In genomic region chr6:98821739-98822405, GRCh38 we compare ENCODE assay signal across 17 cellular contexts. TPM values are rescaled to one million over a fixed set of nuclear protein-coding genes. Genes with fewer than 3 reads are reported as not detected.
A peak's percentile ranks its signal among the peaks of the same experiment; 100 is the strongest.
DNase-seq lines count a peak whose midpoint lies in the region; ATAC-seq and TF ChIP-seq lines count a peak whose summit lies in the region.
"Had no signal": no experiment of that assay in that cellular context is flagged by ENCODE, and none has a peak within 500 bp of the region (broad histone marks: within the 10 kb centered on the region; RNA-seq: fewer than 3 reads in every experiment).

No MANE protein-coding gene starts in this region.

- H3K4me1 Mint-ChIP-seq in neural crest cell (peaks cover 33% of the 10 kb centered on the region), neural progenitor cell (peaks cover 28% of the 10 kb centered on the region)

- ATAC-seq in omental fat pad (ENCODE audit: low FRiP score) (no peak), GM18873 (IDR thresholded peaks at IDR 0.05; ENCODE audit: low FRiP score, unreplicated experiment) (no peak)
- ATAC-seq: CD8-positive, alpha-beta T cell had no signal

- H3K4me2 ChIP-seq in neural progenitor cell = no peak overlapping the region

- no peaks in the 10 kb centered on the region for H3K36me3 ChIP-seq in neural progenitor cell

- no peak overlapping the region for H2AFZ ChIP-seq in neural progenitor cell (replicated peaks)

- DNase-seq in M059J (ENCODE audit: low read depth) (peak; percentile 55), astrocyte of the hippocampus (ENCODE audit: low read depth, low spot score) (peak; percentile 22), neural crest cell (ENCODE audit: low read depth, low spot score) (no peak), neural progenitor cell (ENCODE audit: low spot score) (no peak), NCI-H2171 treated with DMSO at 0.1 percent for 48 hours (lab: John Stamatoyannopoulos, UW) (no peak), omental fat pad (ENCODE audit: low spot score) (no peak)
- DNase-seq: CD8-positive, alpha-beta T cell; COR-L47; DMS153; DMS79 treated with DMSO at 0.1 percent for 48 hours; EL; HCEC 1CT; HFFc6; IMR-90 had no signal

- no peaks in the 10 kb centered on the region for H3K9me3 ChIP-seq in neural progenitor cell (ENCODE audit: low read depth)

- no peaks in the 10 kb centered on the region for H3K79me2 ChIP-seq in neural progenitor cell (ENCODE audit: low read depth)

- H3K4me3 ChIP-seq in neural progenitor cell = no peak overlapping the region

- peaks cover 26% of the 10 kb centered on the region for H3F3A ChIP-seq in neural progenitor cell (ENCODE audit: low read depth)

- H3K27ac ChIP-seq in neural progenitor cell = no peak overlapping the region
- H3K27ac ChIP-seq: HL-60 had no signal

- H3K4me3 Mint-ChIP-seq in neural crest cell = peak overlapping the region; percentile 38
- no peak overlapping the region for H3K4me3 Mint-ChIP-seq in neural progenitor cell
- H3K4me3 Mint-ChIP-seq: CD8-positive, alpha-beta T cell; HFFc6 had no signal

- no peak overlapping the region for H3K9ac ChIP-seq in neural progenitor cell

- H3K9me3 Mint-ChIP-seq in neural crest cell (peaks cover 2% of the 10 kb centered on the region), neural progenitor cell (peaks cover 4% of the 10 kb centered on the region)
- H3K9me3 Mint-ChIP-seq: CD8-positive, alpha-beta T cell; HFFc6 had no signal

- TF ChIP-seq CTCF in neural crest cell (conservative IDR thresholded peaks at IDR 0.05) (no peak), neural progenitor cell (IDR thresholded peaks at IDR 0.05) (no peak), omental fat pad (IDR thresholded peaks at IDR 0.05) (no peak)

- peaks cover 17% of the 10 kb centered on the region for H3K4me1 ChIP-seq in neural progenitor cell

- H3K27me3 ChIP-seq in neural progenitor cell = peaks cover 84% of the 10 kb centered on the region

- peaks cover 16% of the 10 kb centered on the region for H4K20me1 ChIP-seq in neural progenitor cell (ENCODE audit: low read depth)

- H3K27ac Mint-ChIP-seq in neural crest cell (ENCODE audit: unreplicated experiment) = no peak overlapping the region
- no peak overlapping the region for H3K27ac Mint-ChIP-seq in neural progenitor cell
- H3K27ac Mint-ChIP-seq: CD14-positive monocyte; CD8-positive, alpha-beta T cell; HFFc6 had no signal

- H3K27me3 Mint-ChIP-seq in neural crest cell (ENCODE audit: low read depth) = peaks cover 42% of the 10 kb centered on the region
- peaks cover 3% of the 10 kb centered on the region for H3K27me3 Mint-ChIP-seq in neural progenitor cell (ENCODE audit: insufficient read depth, low read depth)

- no peaks in the 10 kb centered on the region for H3K36me3 Mint-ChIP-seq in neural crest cell (ENCODE audit: low read depth)
- no peaks in the 10 kb centered on the region for H3K36me3 Mint-ChIP-seq in neural progenitor cell
- H3K36me3 Mint-ChIP-seq: CD8-positive, alpha-beta T cell had no signal

RNA-seq across cellular contexts. Expression of gene POU3F2, which starts 12.5 kb away (rescaled TPM):
- total RNA-seq in M059J (2014; rRNA removed; shearing (Covaris generic)) = 3.3 and 6.2 TPM in 2 replicates
- total RNA-seq in neural crest cell = 111 and 114 TPM in 2 replicates
- total RNA-seq in neural progenitor cell (ENCODE audit: low replicate concordance) = 8.8 and 12.2 TPM in 2 replicates
- not detected for total RNA-seq in omental fat pad
- total RNA-seq: CD8-positive, alpha-beta T cell; IMR-90 had no signal

Comparison
In these comparisons a context has a peak if more than half of its experiments do, and no peak if none do; other contexts are left out.
1. DNase-seq: peak in M059J (single experiment) and astrocyte of the hippocampus (single experiment); none in neural crest cell (single experiment), neural progenitor cell (single experiment), NCI-H2171 treated with DMSO at 0.1 percent for 48 hours (single experiment) and omental fat pad (single experiment).